ENCODE assay signal across 14 cellular contexts in the genomic region with DNA sequence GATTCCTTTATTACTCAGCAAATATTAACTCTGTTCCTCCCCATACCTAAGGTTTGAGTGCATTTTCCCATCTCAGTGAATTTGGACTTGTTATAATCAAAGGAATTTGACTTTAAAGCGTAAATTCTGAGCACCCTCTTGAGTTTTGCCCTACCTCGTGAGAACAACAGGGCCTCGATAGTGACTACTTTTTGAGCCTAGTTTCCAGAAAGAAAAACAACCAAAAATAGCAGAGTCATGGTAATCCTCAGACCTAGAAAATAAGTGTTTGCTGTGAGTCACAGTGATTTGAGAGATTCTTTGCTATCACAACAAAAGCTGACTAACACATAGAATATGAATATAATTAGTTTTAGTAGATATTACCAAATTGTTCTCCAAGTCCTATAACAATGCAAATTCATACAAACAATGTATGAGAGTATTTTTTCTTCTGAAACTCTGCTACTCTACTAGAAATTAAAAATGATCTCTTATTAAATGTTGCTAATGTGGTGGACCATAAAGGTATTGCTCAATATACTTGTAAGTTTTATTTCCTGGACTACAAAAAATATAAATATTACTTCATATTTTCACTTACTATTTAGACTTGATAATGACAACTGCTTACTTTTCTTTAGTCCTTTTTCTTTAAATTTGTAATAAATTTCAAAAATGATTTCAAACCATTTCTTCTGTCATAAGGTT.
A peak's percentile ranks its signal among the peaks of the same experiment; 100 is the strongest.
DNase-seq lines count a peak whose midpoint lies in the region; ATAC-seq and TF ChIP-seq lines count a peak whose summit lies in the region.
"Had no signal": no experiment of that assay in that cellular context is flagged by ENCODE, and none has a peak within 500 bp of the region (broad histone marks: within the 10 kb centered on the region; RNA-seq: fewer than 3 reads in every experiment).

No MANE protein-coding gene starts in this region.

- H3K27me3 Mint-ChIP-seq in HFFc6 (ENCODE audit: insufficient read depth), result no peaks in the 10 kb centered on the region

- H3K27ac Mint-ChIP-seq in HFFc6, result peak overlapping the region; percentile 99
- H3K27ac Mint-ChIP-seq: activated naive CD4-positive, alpha-beta T cell treated with anti-CD3 and anti-CD28 coated beads, Interleukin-2, amount 50 U/mL, for 72 hours; WTC11 had no signal

- H3K9me3 Mint-ChIP-seq in HFFc6, result peaks cover 5% of the 10 kb centered on the region; the same call in 1 of the 2 replicates

- peaks cover 30% of the 10 kb centered on the region for H3K4me1 Mint-ChIP-seq in HFFc6 (ENCODE audit: low read depth)
- H3K4me1 Mint-ChIP-seq: neural crest cell had no signal

- no peaks in the 10 kb centered on the region for H3K36me3 Mint-ChIP-seq in HFFc6 (ENCODE audit: low read depth)
- H3K36me3 Mint-ChIP-seq: WTC11 had no signal

- no peak for ATAC-seq in SK-N-SH treated with all-trans-retinoic acid at 6 μM for 48 hours
- ATAC-seq in GM18858 (IDR thresholded peaks at IDR 0.05; ENCODE audit: unreplicated experiment), result no peak
- ATAC-seq: activated naive CD4-positive, alpha-beta T cell treated with anti-CD3 and anti-CD28 coated beads, Interleukin-2, amount 50 U/mL, for 72 hours; heart right ventricle; WTC11 had no signal

- DNase-seq in HFFc6, result peak; percentile 81
- DNase-seq in brain pericyte (ENCODE audit: low read depth, low spot score), result peak; percentile 1
- DNase-seq in hepatic stellate cell (ENCODE audit: low spot score), result peak; percentile 6
- no peak for DNase-seq in NCI-H82 (lab: John Stamatoyannopoulos, UW)
- no peak for DNase-seq in NCI-H2171 (lab: John Stamatoyannopoulos, UW)
- DNase-seq: activated CD8-positive, alpha-beta memory T cell treated with anti-CD3 and anti-CD28 coated beads, Interleukin-2, amount 50 U/mL, for 4 hours; colonic mucosa; heart right ventricle; NCI-H2171 treated with DMSO at 0.1 percent for 48 hours had no signal

- peak overlapping the region; percentile 70 for H3K4me3 Mint-ChIP-seq in HFFc6
- H3K4me3 Mint-ChIP-seq: neural crest cell, WTC11 had no signal

- TF ChIP-seq CTCF in HFFc6 (IDR thresholded peaks at IDR 0.05), result no peak

TF ChIP-seq in SK-N-SH treated with all-trans-retinoic acid at 6 μM for 48 hours, 23 proteins besides CTCF, POLR2A, EP300 and RAD21:
- TF ChIP-seq SNAI2 (CRISPR knock-in tag; IDR thresholded peaks at IDR 0.05), result no peak
- no peak for TF ChIP-seq ZNF565 (CRISPR knock-in tag; conservative IDR thresholded peaks at IDR 0.05; ENCODE audit: low read depth)
- TF ChIP-seq ZFP3 (CRISPR knock-in tag; IDR thresholded peaks at IDR 0.05), result no peak
- TF ChIP-seq TOX (CRISPR knock-in tag; IDR thresholded peaks at IDR 0.05; ENCODE audit: borderline replicate concordance), result no peak
- TF ChIP-seq, protein P1, sequence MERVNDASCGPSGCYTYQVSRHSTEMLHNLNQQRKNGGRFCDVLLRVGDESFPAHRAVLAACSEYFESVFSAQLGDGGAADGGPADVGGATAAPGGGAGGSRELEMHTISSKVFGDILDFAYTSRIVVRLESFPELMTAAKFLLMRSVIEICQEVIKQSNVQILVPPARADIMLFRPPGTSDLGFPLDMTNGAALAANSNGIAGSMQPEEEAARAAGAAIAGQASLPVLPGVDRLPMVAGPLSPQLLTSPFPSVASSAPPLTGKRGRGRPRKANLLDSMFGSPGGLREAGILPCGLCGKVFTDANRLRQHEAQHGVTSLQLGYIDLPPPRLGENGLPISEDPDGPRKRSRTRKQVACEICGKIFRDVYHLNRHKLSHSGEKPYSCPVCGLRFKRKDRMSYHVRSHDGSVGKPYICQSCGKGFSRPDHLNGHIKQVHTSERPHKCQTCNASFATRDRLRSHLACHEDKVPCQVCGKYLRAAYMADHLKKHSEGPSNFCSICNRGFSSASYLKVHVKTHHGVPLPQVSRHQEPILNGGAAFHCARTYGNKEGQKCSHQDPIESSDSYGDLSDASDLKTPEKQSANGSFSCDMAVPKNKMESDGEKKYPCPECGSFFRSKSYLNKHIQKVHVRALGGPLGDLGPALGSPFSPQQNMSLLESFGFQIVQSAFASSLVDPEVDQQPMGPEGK (CRISPR knock-in tag; IDR thresholded peaks at IDR 0.05; ENCODE audit: borderline replicate concordance), result no peak
- no peak for TF ChIP-seq ZNF70 (CRISPR knock-in tag; IDR thresholded peaks at IDR 0.05)
- no peak for TF ChIP-seq RARB (CRISPR knock-in tag; IDR thresholded peaks at IDR 0.05)
- TF ChIP-seq BACH2 (CRISPR knock-in tag; IDR thresholded peaks at IDR 0.05; ENCODE audit: borderline replicate concordance), result no peak
- no peak for TF ChIP-seq OSR1 (CRISPR knock-in tag; IDR thresholded peaks at IDR 0.05)
- TF ChIP-seq ZNF8 (CRISPR knock-in tag; IDR thresholded peaks at IDR 0.05), result no peak
- TF ChIP-seq, protein P2, sequence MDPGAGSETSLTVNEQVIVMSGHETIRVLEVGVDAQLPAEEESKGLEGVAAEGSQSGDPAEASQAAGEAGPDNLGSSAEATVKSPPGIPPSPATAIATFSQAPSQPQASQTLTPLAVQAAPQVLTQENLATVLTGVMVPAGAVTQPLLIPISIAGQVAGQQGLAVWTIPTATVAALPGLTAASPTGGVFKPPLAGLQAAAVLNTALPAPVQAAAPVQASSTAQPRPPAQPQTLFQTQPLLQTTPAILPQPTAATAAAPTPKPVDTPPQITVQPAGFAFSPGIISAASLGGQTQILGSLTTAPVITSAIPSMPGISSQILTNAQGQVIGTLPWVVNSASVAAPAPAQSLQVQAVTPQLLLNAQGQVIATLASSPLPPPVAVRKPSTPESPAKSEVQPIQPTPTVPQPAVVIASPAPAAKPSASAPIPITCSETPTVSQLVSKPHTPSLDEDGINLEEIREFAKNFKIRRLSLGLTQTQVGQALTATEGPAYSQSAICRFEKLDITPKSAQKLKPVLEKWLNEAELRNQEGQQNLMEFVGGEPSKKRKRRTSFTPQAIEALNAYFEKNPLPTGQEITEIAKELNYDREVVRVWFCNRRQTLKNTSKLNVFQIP (CRISPR knock-in tag; IDR thresholded peaks at IDR 0.05; ENCODE audit: borderline replicate concordance, low read depth), result no peak
- TF ChIP-seq GLIS3 (CRISPR knock-in tag; IDR thresholded peaks at IDR 0.05), result no peak
- TF ChIP-seq CSDC2 (CRISPR knock-in tag; IDR thresholded peaks at IDR 0.05), result no peak
- TF ChIP-seq PPARA (CRISPR knock-in tag; IDR thresholded peaks at IDR 0.05; ENCODE audit: borderline replicate concordance), result no peak
- no peak for TF ChIP-seq ESRRG (CRISPR knock-in tag; IDR thresholded peaks at IDR 0.05)

Comparison
In these comparisons a context has a peak if more than half of its experiments do, and no peak if none do; other contexts are left out.
1. DNase-seq: peak in HFFc6 (single experiment), brain pericyte (single experiment) and hepatic stellate cell (single experiment); none in NCI-H82 (single experiment) and NCI-H2171 (single experiment).